ENCODE assay signal across 1 cellular context in genomic region chr15:99104788-99105515, GRCh38.
TF ChIP-seq lines count a peak whose summit lies in the region.

Gene SYNM, plus strand, starts transcription at chr15:99105080. Its CDS starts 120 bp downstream, at chr15:99105200.

TF ChIP-seq in HepG2, 621 proteins besides CTCF, POLR2A, EP300 and RAD21 (continued from another document and continues in another):
- TF ChIP-seq ZNF646 (CRISPR knock-in tag; IDR thresholded peaks at IDR 0.05) (no peak), GMEB1 (CRISPR knock-in tag; IDR thresholded peaks at IDR 0.05; ENCODE audit: borderline replicate concordance) (no peak), ZKSCAN8 (CRISPR knock-in tag; IDR thresholded peaks at IDR 0.05; ENCODE audit: borderline replicate concordance) (no peak), ZNF513 (CRISPR knock-in tag; conservative IDR thresholded peaks at IDR 0.05) (no peak), ZNF616 (CRISPR knock-in tag; IDR thresholded peaks at IDR 0.05; ENCODE audit: low read depth) (0 out of 2 replicates have a peak, but pooled peaks have one; percentile 41), GPN1 (CRISPR knock-in tag; IDR thresholded peaks at IDR 0.05; ENCODE audit: borderline replicate concordance) (no peak), ZNF572 (CRISPR knock-in tag; IDR thresholded peaks at IDR 0.05) (no peak), HMG20B (CRISPR knock-in tag; conservative IDR thresholded peaks at IDR 0.05) (0 out of 2 replicates have a peak, but pooled peaks have one; percentile 9), PRPF4 (IDR thresholded peaks at IDR 0.05; ENCODE audit: low read depth, low read length, poor library complexity, severe bottlenecking) (no peak), SKIL (CRISPR knock-in tag; IDR thresholded peaks at IDR 0.05; ENCODE audit: borderline replicate concordance) (no peak), SETDB1 (CRISPR knock-in tag; IDR thresholded peaks at IDR 0.05; ENCODE audit: borderline replicate concordance) (no peak), ZNF550 (CRISPR knock-in tag; IDR thresholded peaks at IDR 0.05; ENCODE audit: borderline replicate concordance) (no peak), ZFP41 (CRISPR knock-in tag; IDR thresholded peaks at IDR 0.05; ENCODE audit: borderline replicate concordance) (no peak), ZNF839 (CRISPR knock-in tag; IDR thresholded peaks at IDR 0.05; ENCODE audit: borderline replicate concordance) (no peak), NKX3-1 (CRISPR knock-in tag; IDR thresholded peaks at IDR 0.05) (peak; percentile 78; the same call in 1 of the 2 replicates), GMEB2 (CRISPR knock-in tag; IDR thresholded peaks at IDR 0.05; ENCODE audit: low read depth) (no peak), ZNF276 (CRISPR knock-in tag; IDR thresholded peaks at IDR 0.05; ENCODE audit: low read depth) (no peak), IRF2 (CRISPR knock-in tag; IDR thresholded peaks at IDR 0.05) (no peak), ISX (CRISPR knock-in tag; conservative IDR thresholded peaks at IDR 0.05) (no peak), PLSCR1 (CRISPR knock-in tag; IDR thresholded peaks at IDR 0.05; ENCODE audit: borderline replicate concordance) (no peak), ELF4 (CRISPR knock-in tag; IDR thresholded peaks at IDR 0.05; ENCODE audit: borderline replicate concordance) (no peak), IRX3 (CRISPR knock-in tag; IDR thresholded peaks at IDR 0.05; ENCODE audit: borderline replicate concordance, low read depth) (peak; percentile 86; the same call in 1 of the 2 replicates), ZNF225 (CRISPR knock-in tag; IDR thresholded peaks at IDR 0.05) (peak; percentile 55; the same call in 1 of the 2 replicates), ZIK1 (CRISPR knock-in tag; IDR thresholded peaks at IDR 0.05; ENCODE audit: borderline replicate concordance, low read depth) (peak; percentile 81; the same call in 1 of the 2 replicates), ZNF18 (CRISPR knock-in tag; IDR thresholded peaks at IDR 0.05; ENCODE audit: insufficient replicate concordance) (peak; percentile 39), ZNF282 (IDR thresholded peaks at IDR 0.05; ENCODE audit: partially characterized antibody) (no peak), HNF1B (CRISPR knock-in tag; IDR thresholded peaks at IDR 0.05) (no peak), SMC3 (IDR thresholded peaks at IDR 0.05; ENCODE audit: low read length) (no peak), CREM (IDR thresholded peaks at IDR 0.05) (no peak), CREM (CRISPR knock-in tag; IDR thresholded peaks at IDR 0.05) (no peak), GABPB1 (CRISPR knock-in tag; IDR thresholded peaks at IDR 0.05) (peak; percentile 55; the same call in 1 of the 2 replicates), ZMAT5 (CRISPR knock-in tag; IDR thresholded peaks at IDR 0.05; ENCODE audit: borderline replicate concordance, low read depth) (no peak), ZNF629 (CRISPR knock-in tag; conservative IDR thresholded peaks at IDR 0.05) (no peak; the same call in 1 of the 2 replicates), SOX5 (CRISPR knock-in tag; IDR thresholded peaks at IDR 0.05; ENCODE audit: borderline replicate concordance) (no peak), NFE2L2 (IDR thresholded peaks at IDR 0.05; ENCODE audit: low read length) (no peak), ZNF788 (CRISPR knock-in tag; IDR thresholded peaks at IDR 0.05; ENCODE audit: borderline replicate concordance) (peak; percentile 47; the same call in 1 of the 2 replicates), ZNF354B (CRISPR knock-in tag; IDR thresholded peaks at IDR 0.05) (peak; percentile 61; the same call in 1 of the 2 replicates)
